26 cellular contexts compared by ENCODE assay signal in genomic region chr15:22960126-22960525, GRCh38. TPM values are rescaled to one million over a fixed set of nuclear protein-coding genes. Genes with fewer than 3 reads are reported as not detected.
DNase-seq lines count a peak whose midpoint lies in the region; TF ChIP-seq lines count a peak whose summit lies in the region.
"Had no signal": no experiment of that assay in that cellular context is flagged by ENCODE, and none has a peak within 500 bp of the region (broad histone marks: within the 10 kb centered on the region; RNA-seq: fewer than 3 reads in every experiment).

No MANE protein-coding gene starts in this region.

- H3K27me3 Mint-ChIP-seq in endodermal cell (ENCODE audit: insufficient read depth): no peaks in the 10 kb centered on the region
- H3K27me3 Mint-ChIP-seq in progenitor cell of endocrine pancreas: no peaks in the 10 kb centered on the region
- H3K27me3 Mint-ChIP-seq: central memory CD8-positive, alpha-beta T cell; natural killer cell treated with Interleukin-12 subunit alpha and Interleukin-12 subunit beta and Interleukin-15 and Interleukin-18, amount 100 ng/mL, for 72 hours had no signal

- WGBS in endodermal cell (ENCODE audit: insufficient coverage in 1 of 2, insufficient read length in 1 of 2), 2 experiments: 92 to 100% methylated on average over 9 to 11 of the region's 11 CpGs
- 85 to 100% methylated on average over 2 to 10 of the region's 11 CpGs for WGBS in transverse colon (ENCODE audit: low coverage in 1 of 2), 2 donors

- H3K9me3 Mint-ChIP-seq in endodermal cell (no peaks in the 10 kb centered on the region), progenitor cell of endocrine pancreas (ENCODE audit: low read depth) (no peaks in the 10 kb centered on the region)
- H3K9me3 Mint-ChIP-seq: central memory CD8-positive, alpha-beta T cell; H9; immature natural killer cell; natural killer cell treated with Interleukin-12 subunit alpha and Interleukin-12 subunit beta and Interleukin-15 and Interleukin-18, amount 100 ng/mL, for 72 hours had no signal

- peak overlapping the region; percentile 52 for H3K27ac Mint-ChIP-seq in endodermal cell
- H3K27ac Mint-ChIP-seq in progenitor cell of endocrine pancreas: peak overlapping the region; percentile 76
- H3K27ac Mint-ChIP-seq: immature natural killer cell; natural killer cell treated with Interleukin-12 subunit alpha and Interleukin-12 subunit beta and Interleukin-15 and Interleukin-18, amount 100 ng/mL, for 72 hours had no signal

- H3K36me3 Mint-ChIP-seq in endodermal cell (ENCODE audit: low read depth) (peaks cover 8% of the 10 kb centered on the region), progenitor cell of endocrine pancreas (ENCODE audit: insufficient read depth) (peaks cover 2% of the 10 kb centered on the region)
- H3K36me3 Mint-ChIP-seq: immature natural killer cell; natural killer cell treated with Interleukin-12 subunit alpha and Interleukin-12 subunit beta and Interleukin-15 and Interleukin-18, amount 100 ng/mL, for 72 hours had no signal

- H3K9me3 ChIP-seq in BLaER1 treated with 17β-estradiol and CSF1 and Interleukin-3, amounts not matched to agents 10 nM and 100 nM (replicated peaks in 1 of 11): no peaks in the 10 kb centered on the region
- no peaks in the 10 kb centered on the region for H3K9me3 ChIP-seq in endodermal cell (ENCODE audit: control insufficient read depth, low read length)
- H3K9me3 ChIP-seq in transverse colon: no peaks in the 10 kb centered on the region

- TF ChIP-seq POLR2A in transverse colon (IDR thresholded peaks at IDR 0.05): no peak

- TF ChIP-seq EP300 in transverse colon (IDR thresholded peaks at IDR 0.05; ENCODE audit: low read depth): no peak

- no peaks in the 10 kb centered on the region; a peak in 1 of 22 replicates for H3K27me3 ChIP-seq in BLaER1 treated with 17β-estradiol and CSF1 and Interleukin-3, amounts not matched to agents 10 nM and 100 nM
- no peaks in the 10 kb centered on the region for H3K27me3 ChIP-seq in endodermal cell (ENCODE audit: control insufficient read depth, insufficient read depth, low read length, poor library complexity, severe bottlenecking)
- H3K27me3 ChIP-seq in transverse colon: no peaks in the 10 kb centered on the region

- peak overlapping the region; percentile 80 to 100 (median 96) for H3K4me2 ChIP-seq in BLaER1 treated with 17β-estradiol and CSF1 and Interleukin-3, amounts not matched to agents 10 nM and 100 nM

- H3K36me3 ChIP-seq in BLaER1 treated with 17β-estradiol and CSF1 and Interleukin-3, amounts not matched to agents 10 nM and 100 nM: peaks cover 0 to 8% (median 0%) of the 10 kb centered on the region in 11 experiments; a peak in 3 of 22 replicates
- peaks cover 5% of the 10 kb centered on the region for H3K36me3 ChIP-seq in endodermal cell (ENCODE audit: control insufficient read depth, insufficient read depth, low read length)
- H3K36me3 ChIP-seq in transverse colon: no peaks in the 10 kb centered on the region

- H3K4me3 ChIP-seq in BLaER1 treated with 17β-estradiol and CSF1 and Interleukin-3, amounts not matched to agents 10 nM and 100 nM: peak overlapping the region in 4 of 10 experiments; percentile 12 to 50 (median 30); a peak in 7 of 20 replicates
- no peak overlapping the region for H3K4me3 ChIP-seq in endodermal cell (ENCODE audit: low read length)
- H3K4me3 ChIP-seq in transverse colon: no peak overlapping the region

- DNase-seq in RWPE1 (ENCODE audit: low spot score): no peak
- no peak for DNase-seq in endodermal cell
- DNase-seq in progenitor cell of endocrine pancreas (ENCODE audit: low spot score, unreplicated experiment): no peak
- no peak for DNase-seq in NCI-H82 (lab: John Stamatoyannopoulos, UW)
- DNase-seq in transverse colon: no peak
- no peak for DNase-seq in medulla oblongata (ENCODE audit: extremely low spot score)
- DNase-seq in NCI-H187 (lab: John Stamatoyannopoulos, UW): no peak
- DNase-seq: activated CD4-positive, alpha-beta T cell treated with anti-CD3 and anti-CD28 coated beads for 48 hours; activated naive CD4-positive, alpha-beta T cell treated with anti-CD3 and anti-CD28 coated beads, Interleukin-2, amount 50 U/mL, for 16 hours; activated T-cell treated with anti-CD3 and anti-CD28 coated beads, Interleukin-2, amount 50 U/mL, for 48 hours; anterior cingulate cortex; COR-L47; DMS79 treated with DMSO at 0.1 percent for 48 hours; H9; hippocampal formation; immature natural killer cell; Kasumi-1; midbrain; NCI-H1092 treated with DMSO at 0.1 percent for 48 hours; NCI-H1930; NCI-H526; stimulated activated CD8-positive, alpha-beta memory T cell treated with anti-CD3 and anti-CD28 coated beads, Interleukin-4, amount 100 ng/mL, for 48 hours had no signal

- in situ Hi-C loops in transverse colon (cut with MboI; ENCODE audit: low pct_ligation_motif_present in 1 of 4, low pct_unique_long_range_greater_than_20kb in 1 of 4, low sequenced_read_pairs in 3 of 4): no loop called here

- POLR2A ChIA-PET in RWPE1 (lab: Yijun Ruan, JAX; ENCODE audit: low non-redundant PET): no interaction called here

- CTCF ChIA-PET in RWPE1 (lab: Yijun Ruan, JAX): interaction anchor here (0.6 kb wide), 1 partner anchor 62 kb away, joined by 3 read pairs; no protein-coding TSS in a partner anchor

- no peak for TF ChIP-seq CTCF in RWPE1 (conservative IDR thresholded peaks at IDR 0.05; ENCODE audit: low read depth)
- TF ChIP-seq CTCF in endodermal cell (conservative IDR thresholded peaks at IDR 0.05): no peak
- TF ChIP-seq CTCF in progenitor cell of endocrine pancreas (IDR thresholded peaks at IDR 0.05; ENCODE audit: unreplicated experiment): no peak
- TF ChIP-seq CTCF in transverse colon (IDR thresholded peaks at IDR 0.05): no peak

- peaks cover 79 to 100% (median 100%) of the 10 kb centered on the region in 11 experiments for H4K20me1 ChIP-seq in BLaER1 treated with 17β-estradiol and CSF1 and Interleukin-3, amounts not matched to agents 10 nM and 100 nM

- peak overlapping the region in 9 of 11 experiments; percentile 14 to 60 (median 44); a peak in 11 of 22 replicates for H3K9ac ChIP-seq in BLaER1 treated with 17β-estradiol and CSF1 and Interleukin-3, amounts not matched to agents 10 nM and 100 nM
- H3K9ac ChIP-seq in endodermal cell (ENCODE audit: extremely low read depth, low read length, poor library complexity, severe bottlenecking): no peak overlapping the region
- H3K9ac ChIP-seq: parathyroid adenoma had no signal

- H3K27ac ChIP-seq in BLaER1 treated with 17β-estradiol and CSF1 and Interleukin-3, amounts not matched to agents 10 nM and 100 nM: peak overlapping the region in 6 of 11 experiments; percentile 11 to 41 (median 26); a peak in 9 of 22 replicates
- peak overlapping the region; percentile 56 for H3K27ac ChIP-seq in RWPE1
- H3K27ac ChIP-seq in endodermal cell (ENCODE audit: low read depth, low read length): no peak overlapping the region
- no peak overlapping the region for H3K27ac ChIP-seq in transverse colon
- H3K27ac ChIP-seq: parathyroid adenoma had no signal

- no peak overlapping the region for H3K4me3 Mint-ChIP-seq in endodermal cell
- H3K4me3 Mint-ChIP-seq in progenitor cell of endocrine pancreas (ENCODE audit: low read depth): no peak overlapping the region
- H3K4me3 Mint-ChIP-seq: central memory CD8-positive, alpha-beta T cell; H9; immature natural killer cell; natural killer cell treated with Interleukin-12 subunit alpha and Interleukin-12 subunit beta and Interleukin-15 and Interleukin-18, amount 100 ng/mL, for 72 hours had no signal

- intact Hi-C loops in transverse colon (cut with DNase I; ENCODE audit: low total_unique reads): no loop called here

- peaks cover 97 to 100% (median 100%) of the 10 kb centered on the region in 10 experiments for H3K4me1 ChIP-seq in BLaER1 treated with 17β-estradiol and CSF1 and Interleukin-3, amounts not matched to agents 10 nM and 100 nM
- H3K4me1 ChIP-seq in endodermal cell (ENCODE audit: control insufficient read depth, insufficient read depth, low read length) (no peaks in the 10 kb centered on the region), transverse colon (peaks cover 16 to 47% (median 28%) of the 10 kb centered on the region in 4 donors)
- H3K4me1 ChIP-seq: parathyroid adenoma had no signal

- peaks cover 2% of the 10 kb centered on the region for H3K4me1 Mint-ChIP-seq in endodermal cell
- H3K4me1 Mint-ChIP-seq in progenitor cell of endocrine pancreas (ENCODE audit: low read depth): peaks cover 36% of the 10 kb centered on the region
- H3K4me1 Mint-ChIP-seq: central memory CD8-positive, alpha-beta T cell; immature natural killer cell had no signal

RNA-seq across cellular contexts. Expression of gene CYFIP1, which starts 20.0 kb away (rescaled TPM):
- 100 to 1,000 TPM; 134 to 139 TPM for total RNA-seq in endodermal cell
- polyA plus RNA-seq in endodermal cell (2013, experiment 1 of 2): 81.2 TPM
- 81.8 TPM for polyA plus RNA-seq in endodermal cell (2013, experiment 2 of 2)
- total RNA-seq in progenitor cell of endocrine pancreas: 169 and 175 TPM in 2 replicates
- total RNA-seq in transverse colon: 100 to 1,000 TPM in 3 of 4 donors, 10 to 100 TPM in 1; 63.7 to 201 (median 171) TPM

Comparison
In these comparisons a context has a peak if more than half of its experiments do, and no peak if none do; other contexts are left out.
1. H3K27ac ChIP-seq: peak in BLaER1 treated with 17β-estradiol and CSF1 and Interleukin-3, amounts not matched to agents 10 nM and 100 nM (6 of 11) and RWPE1 (single experiment); none in endodermal cell (single experiment) and transverse colon (0 of 4).